Comparison of ENCODE assay signal across 35 cellular contexts in genomic region chr13:50280538-50280937, GRCh38.
"Had no signal": no experiment of that assay in that cellular context is flagged by ENCODE, and none has a peak within 500 bp of the region (broad histone marks: within the 10 kb centered on the region; RNA-seq: fewer than 3 reads in every experiment).

No MANE protein-coding gene starts in this region.

- H3K4me2 ChIP-seq: KMS-11 had no signal

- H3K27ac ChIP-seq: KMS-11 had no signal

- H3K27me3 ChIP-seq: MG63 had no signal

- H3K4me3 ChIP-seq: MG63 had no signal

- H3K9ac ChIP-seq: KMS-11 had no signal

- H3K36me3 ChIP-seq: MG63 had no signal

- DNase-seq: Karpas-422, Kasumi-1, MG63, MM.1S, MV-4-11, NCI-H1048, NCI-H1092, NCI-H1092 treated with DMSO at 0.1 percent for 48 hours, NCI-H1105, NCI-H1105 treated with DMSO at 0.1 percent for 48 hours, NCI-H1417 treated with DMSO at 0.1 percent for 48 hours, NCI-H1436, NCI-H1436 treated with DMSO at 0.1 percent for 48 hours, NCI-H146, NCI-H1694, NCI-H1694 treated with DMSO at 0.1 percent for 48 hours, NCI-H187, NCI-H187 treated with DMSO at 0.1 percent for 48 hours, NCI-H1930, NCI-H2029, NCI-H2029 treated with DMSO at 0.1 percent for 48 hours, NCI-H2081, NCI-H2081 treated with DMSO at 0.1 percent for 48 hours, NCI-H2107, NCI-H2171, NCI-H2171 treated with DMSO at 0.1 percent for 48 hours, NCI-H2227 treated with DMSO at 0.1 percent for 48 hours, NCI-H226, NCI-H345, NCI-H446, NCI-H446 treated with DMSO at 0.1 percent for 48 hours, NCI-H510A, NCI-H510A treated with DMSO at 0.1 percent for 48 hours, NCI-H524 had no signal
